In the genomic region with DNA sequence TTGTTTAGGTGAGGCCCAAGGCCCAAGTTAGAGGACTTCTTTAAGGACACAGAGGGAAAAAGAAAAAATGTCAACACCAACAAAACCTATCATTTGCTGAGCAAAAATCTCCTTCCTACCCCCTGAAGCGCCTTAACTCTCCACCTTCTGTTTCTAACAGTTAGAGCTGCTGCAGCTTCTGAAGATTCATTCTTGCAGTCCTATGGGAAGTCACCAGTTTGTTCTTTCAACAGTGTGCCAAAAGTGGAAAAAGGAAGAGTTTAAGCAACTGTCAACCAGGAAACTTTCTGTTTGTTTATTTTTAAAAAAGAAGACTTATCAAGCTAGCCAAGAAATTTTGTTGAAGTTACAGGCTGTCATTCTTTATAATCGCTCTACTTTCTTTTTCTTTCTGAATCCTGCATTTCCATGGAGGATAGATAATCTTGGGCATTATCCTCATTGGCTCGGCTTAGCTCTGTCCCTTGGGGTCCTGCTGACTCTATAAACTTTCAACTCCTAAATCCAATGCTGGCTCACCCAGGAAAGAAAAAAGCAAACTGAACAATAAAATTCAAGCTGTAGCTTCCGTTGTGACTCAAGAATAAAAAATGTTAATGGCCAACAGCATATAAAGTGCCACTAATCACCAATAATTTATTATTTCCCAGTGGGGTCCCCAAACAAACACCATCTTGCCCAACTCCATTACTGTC, we compare ENCODE assay signal across 15 cellular contexts.
DNase-seq lines count a peak whose midpoint lies in the region; ATAC-seq and TF ChIP-seq lines count a peak whose summit lies in the region.
"Had no signal": no experiment of that assay in that cellular context is flagged by ENCODE, and none has a peak within 500 bp of the region (broad histone marks: within the 10 kb centered on the region; RNA-seq: fewer than 3 reads in every experiment).

No MANE protein-coding gene starts in this region.

- H3K4me3 Mint-ChIP-seq in natural killer cell: no peak overlapping the region
- H3K4me3 Mint-ChIP-seq: activated CD8-positive, alpha-beta T cell treated with anti-CD3 and anti-CD28 coated beads, Interleukin-2, amount 10 ng/mL, durations not matched to agents 7 days and 5 days; activated naive CD8-positive, alpha-beta T cell; memory B cell had no signal

- ATAC-seq in natural killer cell (no peak), GM18868 (IDR thresholded peaks at IDR 0.05; ENCODE audit: unreplicated experiment) (no peak)
- ATAC-seq: activated CD8-positive, alpha-beta T cell treated with anti-CD3 and anti-CD28 coated beads, Interleukin-2, amount 10 ng/mL, durations not matched to agents 7 days and 5 days had no signal

- no peaks in the 10 kb centered on the region for H3K27me3 ChIP-seq in HL-60 (ENCODE audit: insufficient read depth, poor library complexity, severe bottlenecking)
- H3K27me3 ChIP-seq in subcutaneous abdominal adipose tissue (ENCODE audit: control insufficient read depth in 5 of 5, insufficient read depth in 4 of 5, low read length in 5 of 5): no peaks in the 10 kb centered on the region
- H3K27me3 ChIP-seq: dorsolateral prefrontal cortex, heart left ventricle had no signal

- H3K4me3 ChIP-seq in HL-60 (replicated peaks; ENCODE audit: insufficient read depth, low read length) (no peak overlapping the region), astrocyte of the spinal cord (ENCODE audit: low read depth, low read length) (no peak overlapping the region), subcutaneous abdominal adipose tissue (ENCODE audit: low read depth in 1 of 5, low read length in 5 of 5) (peak overlapping the region in 2 of 5 donors; percentile 20 to 23)

- in situ Hi-C loops in astrocyte of the spinal cord (cut with HindIII; ENCODE audit: low sequenced_read_pairs): no loop called here

- no peaks in the 10 kb centered on the region for H3K36me3 ChIP-seq in subcutaneous abdominal adipose tissue (ENCODE audit: control insufficient read depth in 5 of 5, insufficient read depth in 5 of 5, low read length in 5 of 5)
- H3K36me3 ChIP-seq: heart left ventricle had no signal

- peaks cover 0 to 41% (median 31%) of the 10 kb centered on the region in 5 donors for H3K4me1 ChIP-seq in subcutaneous abdominal adipose tissue (ENCODE audit: control insufficient read depth in 5 of 5, insufficient read depth in 5 of 5, low read length in 5 of 5)

- no peaks in the 10 kb centered on the region for H3K9me3 ChIP-seq in subcutaneous abdominal adipose tissue (ENCODE audit: control insufficient read depth in 5 of 5, low read length in 5 of 5)
- H3K9me3 ChIP-seq: Caco-2, heart left ventricle had no signal

- H3K27ac ChIP-seq in HL-60 (replicated peaks) (peak overlapping the region; percentile 11), subcutaneous abdominal adipose tissue (ENCODE audit: low read depth, low read length) (peak overlapping the region; percentile 85)

- intact Hi-C loops in natural killer cell (cut with micrococcal nuclease): no loop called here

- no peak overlapping the region for H3K9ac ChIP-seq in subcutaneous abdominal adipose tissue (ENCODE audit: low read length in 5 of 5)

- peaks cover 3 to 10% of the 10 kb centered on the region in 2 donors for H3K27me3 Mint-ChIP-seq in natural killer cell (ENCODE audit: low read depth in 2 of 2)
- H3K27me3 Mint-ChIP-seq: memory B cell had no signal

- H3K9me3 Mint-ChIP-seq in natural killer cell: no peaks in the 10 kb centered on the region
- H3K9me3 Mint-ChIP-seq: memory B cell had no signal

- DNase-seq in HL-60 (ENCODE audit: low read depth in 1 of 2, low spot score in 1 of 2) (no peak), astrocyte of the spinal cord (ENCODE audit: low read depth, low spot score) (peak; percentile 42), medulla oblongata (ENCODE audit: extremely low spot score) (peak; percentile 26), natural killer cell (no peak), NCI-H2107 (lab: John Stamatoyannopoulos, UW) (no peak), T-helper 9 cell (no peak)
- DNase-seq: activated CD8-positive, alpha-beta T cell treated with anti-CD3 and anti-CD28 coated beads, Interleukin-2, amount 10 ng/mL, durations not matched to agents 7 days and 5 days; Caco-2; dorsolateral prefrontal cortex; heart left ventricle; NCI-H526 had no signal

- H3K36me3 Mint-ChIP-seq in natural killer cell: no peaks in the 10 kb centered on the region
- H3K36me3 Mint-ChIP-seq: activated naive CD8-positive, alpha-beta T cell; memory B cell had no signal

- H3K27ac Mint-ChIP-seq in natural killer cell: no peak overlapping the region
- H3K27ac Mint-ChIP-seq: activated CD8-positive, alpha-beta T cell treated with anti-CD3 and anti-CD28 coated beads, Interleukin-2, amount 10 ng/mL, durations not matched to agents 7 days and 5 days; activated naive CD8-positive, alpha-beta T cell; memory B cell had no signal

- peaks cover 0 to 6% of the 10 kb centered on the region in 2 donors for H3K4me1 Mint-ChIP-seq in natural killer cell
- H3K4me1 Mint-ChIP-seq: memory B cell had no signal

- TF ChIP-seq CTCF in HL-60 (IDR thresholded peaks at IDR 0.05; ENCODE audit: insufficient read depth, low read length) (no peak), astrocyte of the spinal cord (IDR thresholded peaks at IDR 0.05; ENCODE audit: low read depth, low read length) (no peak), natural killer cell (IDR thresholded peaks at IDR 0.05) (no peak)

Comparison
In these comparisons a context has a peak if more than half of its experiments do, and no peak if none do; other contexts are left out.
1. DNase-seq: peak in astrocyte of the spinal cord (single experiment) and medulla oblongata (single experiment); none in HL-60 (0 of 2), natural killer cell (single experiment), NCI-H2107 (single experiment) and T-helper 9 cell (single experiment).